Comparison of ENCODE assay signal across 30 cellular contexts in genomic region chr4:109029987-109030386, GRCh38.
"Had no signal": no experiment of that assay in that cellular context is flagged by ENCODE, and none has a peak within 500 bp of the region (broad histone marks: within the 10 kb centered on the region; RNA-seq: fewer than 3 reads in every experiment).

No MANE protein-coding gene starts in this region.

- H3K9me3 ChIP-seq: esophagus squamous epithelium, gastroesophageal sphincter, heart right ventricle had no signal

- H3K79me2 ChIP-seq: hepatocyte had no signal

- FAIRE-seq: astrocyte, bronchial epithelial cell, TTC549 had no signal

- ATAC-seq: activated CD8-positive, alpha-beta memory T cell treated with anti-CD3 and anti-CD28 coated beads, Interleukin-2, amount 10 ng/mL, durations not matched to agents 7 days and 5 days; activated CD8-positive, alpha-beta T cell treated with anti-CD3 and anti-CD28 coated beads, Interleukin-2, amount 10 ng/mL, durations not matched to agents 7 days and 5 days; activated T-helper 17 cell treated with anti-CD3 and anti-CD28 coated beads, Interleukin-2, amount 50 U/mL, for 72 hours; effector memory CD8-positive, alpha-beta T cell; gastroesophageal sphincter; heart right ventricle; WTC11 had no signal

- H3K4me3 ChIP-seq: coronary artery, esophagus squamous epithelium, gastroesophageal sphincter, heart right ventricle, hepatocyte had no signal

- H3K27me3 ChIP-seq: brain microvascular endothelial cell, esophagus squamous epithelium, gastroesophageal sphincter, heart right ventricle, hepatocyte had no signal

- H3K4me1 ChIP-seq: esophagus squamous epithelium, gastroesophageal sphincter, heart right ventricle had no signal

- DNase-seq: activated CD4-positive, alpha-beta memory T cell treated with anti-CD3 and anti-CD28 coated beads for 36 hours; activated CD4-positive, alpha-beta T cell treated with anti-CD3 and anti-CD28 coated beads for 1 hour; activated CD4-positive, alpha-beta T cell treated with anti-CD3 and anti-CD28 coated beads for 48 hours; activated CD8-positive, alpha-beta memory T cell treated with anti-CD3 and anti-CD28 coated beads, Interleukin-2, amount 10 ng/mL, durations not matched to agents 7 days and 5 days; activated CD8-positive, alpha-beta memory T cell treated with anti-CD3 and anti-CD28 coated beads, Interleukin-2, amount 50 U/mL, for 4 hours; activated CD8-positive, alpha-beta T cell treated with anti-CD3 and anti-CD28 coated beads, Interleukin-2, amount 10 ng/mL, durations not matched to agents 7 days and 5 days; activated effector memory CD4-positive, alpha-beta T cell treated with Interleukin-2 at 50 U/mL for 16 hours; activated gamma-delta T cell treated with Interleukin-2 at 50 U/mL for 16 hours; activated naive CD4-positive, alpha-beta T cell treated with anti-CD3 and anti-CD28 coated beads, Interleukin-2, amount 50 U/mL, for 16 hours; activated naive CD4-positive, alpha-beta T cell treated with Interleukin-2 at 50 U/mL for 16 hours; activated T-cell treated with anti-CD3 and anti-CD28 coated beads, Interleukin-2, amount 50 U/mL, for 24 hours; amniotic stem cell; anterior cingulate cortex; brain microvascular endothelial cell; effector CD4-positive, alpha-beta T cell; effector memory CD8-positive, alpha-beta T cell; erythroblast; esophagus squamous epithelium; foreskin melanocyte; heart right ventricle; T-helper 2 cell had no signal

- H3K27ac ChIP-seq: brain microvascular endothelial cell, coronary artery, esophagus squamous epithelium, gastroesophageal sphincter, heart right ventricle, hepatocyte, VCaP had no signal

- H3K4me2 ChIP-seq: hepatocyte had no signal

- H2AFZ ChIP-seq: hepatocyte had no signal

- H3K36me3 ChIP-seq: brain microvascular endothelial cell, esophagus squamous epithelium, gastroesophageal sphincter, heart right ventricle had no signal
